Comparison of ENCODE assay signal across 2 cellular contexts in genomic region chr1:8167936-8168335, GRCh38.
TF ChIP-seq lines count a peak whose summit lies in the region.

No MANE protein-coding gene starts in this region.

TF ChIP-seq in IMR-90, 13 proteins besides CTCF, POLR2A, EP300 and RAD21:
- TF ChIP-seq, protein P1, sequence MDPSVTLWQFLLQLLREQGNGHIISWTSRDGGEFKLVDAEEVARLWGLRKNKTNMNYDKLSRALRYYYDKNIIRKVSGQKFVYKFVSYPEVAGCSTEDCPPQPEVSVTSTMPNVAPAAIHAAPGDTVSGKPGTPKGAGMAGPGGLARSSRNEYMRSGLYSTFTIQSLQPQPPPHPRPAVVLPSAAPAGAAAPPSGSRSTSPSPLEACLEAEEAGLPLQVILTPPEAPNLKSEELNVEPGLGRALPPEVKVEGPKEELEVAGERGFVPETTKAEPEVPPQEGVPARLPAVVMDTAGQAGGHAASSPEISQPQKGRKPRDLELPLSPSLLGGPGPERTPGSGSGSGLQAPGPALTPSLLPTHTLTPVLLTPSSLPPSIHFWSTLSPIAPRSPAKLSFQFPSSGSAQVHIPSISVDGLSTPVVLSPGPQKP (IDR thresholded peaks at IDR 0.05; ENCODE audit: borderline replicate concordance, low read depth, low read length): no peak
- TF ChIP-seq CEBPB (IDR thresholded peaks at IDR 0.05; ENCODE audit: low read depth, low read length) (no peak), CHD1 (IDR thresholded peaks at IDR 0.05; ENCODE audit: low read depth, low read length) (no peak), MAFK (IDR thresholded peaks at IDR 0.05; ENCODE audit: low read depth, low read length) (no peak), RCOR1 (IDR thresholded peaks at IDR 0.05; ENCODE audit: insufficient replicate concordance, low read length) (no peak), RFX5 (IDR thresholded peaks at IDR 0.05; ENCODE audit: low read depth, low read length) (no peak), MXI1 (IDR thresholded peaks at IDR 0.05; ENCODE audit: borderline replicate concordance, low read depth, low read length) (no peak)

TF ChIP-seq in GM12878, 131 proteins besides CTCF, POLR2A, EP300 and RAD21:
- TF ChIP-seq HDAC6 (IDR thresholded peaks at IDR 0.05; ENCODE audit: unreplicated experiment) (no peak), WRNIP1 (IDR thresholded peaks at IDR 0.05; ENCODE audit: borderline replicate concordance, low read depth, low read length) (no peak), YBX1 (IDR thresholded peaks at IDR 0.05) (no peak), GATAD2B (conservative IDR thresholded peaks at IDR 0.05; ENCODE audit: low read depth) (no peak), CBX3 (IDR thresholded peaks at IDR 0.05; ENCODE audit: borderline replicate concordance, low read depth) (no peak), SREBF1 (IDR thresholded peaks at IDR 0.05; ENCODE audit: low read length) (no peak), PAX8 (IDR thresholded peaks at IDR 0.05) (no peak), ZNF687 (IDR thresholded peaks at IDR 0.05) (no peak)
- TF ChIP-seq, protein P2, sequence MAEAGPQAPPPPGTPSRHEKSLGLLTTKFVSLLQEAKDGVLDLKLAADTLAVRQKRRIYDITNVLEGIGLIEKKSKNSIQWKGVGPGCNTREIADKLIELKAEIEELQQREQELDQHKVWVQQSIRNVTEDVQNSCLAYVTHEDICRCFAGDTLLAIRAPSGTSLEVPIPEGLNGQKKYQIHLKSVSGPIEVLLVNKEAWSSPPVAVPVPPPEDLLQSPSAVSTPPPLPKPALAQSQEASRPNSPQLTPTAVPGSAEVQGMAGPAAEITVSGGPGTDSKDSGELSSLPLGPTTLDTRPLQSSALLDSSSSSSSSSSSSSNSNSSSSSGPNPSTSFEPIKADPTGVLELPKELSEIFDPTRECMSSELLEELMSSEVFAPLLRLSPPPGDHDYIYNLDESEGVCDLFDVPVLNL (IDR thresholded peaks at IDR 0.05; ENCODE audit: low read depth, low read length): no peak
- TF ChIP-seq, protein P3, sequence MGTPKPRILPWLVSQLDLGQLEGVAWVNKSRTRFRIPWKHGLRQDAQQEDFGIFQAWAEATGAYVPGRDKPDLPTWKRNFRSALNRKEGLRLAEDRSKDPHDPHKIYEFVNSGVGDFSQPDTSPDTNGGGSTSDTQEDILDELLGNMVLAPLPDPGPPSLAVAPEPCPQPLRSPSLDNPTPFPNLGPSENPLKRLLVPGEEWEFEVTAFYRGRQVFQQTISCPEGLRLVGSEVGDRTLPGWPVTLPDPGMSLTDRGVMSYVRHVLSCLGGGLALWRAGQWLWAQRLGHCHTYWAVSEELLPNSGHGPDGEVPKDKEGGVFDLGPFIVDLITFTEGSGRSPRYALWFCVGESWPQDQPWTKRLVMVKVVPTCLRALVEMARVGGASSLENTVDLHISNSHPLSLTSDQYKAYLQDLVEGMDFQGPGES (IDR thresholded peaks at IDR 0.05): no peak
- TF ChIP-seq, protein P4, sequence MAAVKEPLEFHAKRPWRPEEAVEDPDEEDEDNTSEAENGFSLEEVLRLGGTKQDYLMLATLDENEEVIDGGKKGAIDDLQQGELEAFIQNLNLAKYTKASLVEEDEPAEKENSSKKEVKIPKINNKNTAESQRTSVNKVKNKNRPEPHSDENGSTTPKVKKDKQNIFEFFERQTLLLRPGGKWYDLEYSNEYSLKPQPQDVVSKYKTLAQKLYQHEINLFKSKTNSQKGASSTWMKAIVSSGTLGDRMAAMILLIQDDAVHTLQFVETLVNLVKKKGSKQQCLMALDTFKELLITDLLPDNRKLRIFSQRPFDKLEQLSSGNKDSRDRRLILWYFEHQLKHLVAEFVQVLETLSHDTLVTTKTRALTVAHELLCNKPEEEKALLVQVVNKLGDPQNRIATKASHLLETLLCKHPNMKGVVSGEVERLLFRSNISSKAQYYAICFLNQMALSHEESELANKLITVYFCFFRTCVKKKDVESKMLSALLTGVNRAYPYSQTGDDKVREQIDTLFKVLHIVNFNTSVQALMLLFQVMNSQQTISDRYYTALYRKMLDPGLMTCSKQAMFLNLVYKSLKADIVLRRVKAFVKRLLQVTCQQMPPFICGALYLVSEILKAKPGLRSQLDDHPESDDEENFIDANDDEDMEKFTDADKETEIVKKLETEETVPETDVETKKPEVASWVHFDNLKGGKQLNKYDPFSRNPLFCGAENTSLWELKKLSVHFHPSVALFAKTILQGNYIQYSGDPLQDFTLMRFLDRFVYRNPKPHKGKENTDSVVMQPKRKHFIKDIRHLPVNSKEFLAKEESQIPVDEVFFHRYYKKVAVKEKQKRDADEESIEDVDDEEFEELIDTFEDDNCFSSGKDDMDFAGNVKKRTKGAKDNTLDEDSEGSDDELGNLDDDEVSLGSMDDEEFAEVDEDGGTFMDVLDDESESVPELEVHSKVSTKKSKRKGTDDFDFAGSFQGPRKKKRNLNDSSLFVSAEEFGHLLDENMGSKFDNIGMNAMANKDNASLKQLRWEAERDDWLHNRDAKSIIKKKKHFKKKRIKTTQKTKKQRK (IDR thresholded peaks at IDR 0.05; ENCODE audit: low read depth, low read length): no peak
